10 cellular contexts compared by ENCODE assay signal in genomic region chr11:121418625-121419114, GRCh38. TPM values are rescaled to one million over a fixed set of nuclear protein-coding genes. Genes with fewer than 3 reads are reported as not detected.
DNase-seq lines count a peak whose midpoint lies in the region; TF ChIP-seq lines count a peak whose summit lies in the region.
"Had no signal": no experiment of that assay in that cellular context is flagged by ENCODE, and none has a peak within 500 bp of the region (broad histone marks: within the 10 kb centered on the region; RNA-seq: fewer than 3 reads in every experiment).

No MANE protein-coding gene starts in this region.

- no peaks in the 10 kb centered on the region for H3K27me3 Mint-ChIP-seq in activated naive CD8-positive, alpha-beta T cell

- H3K36me3 ChIP-seq in OCI-LY3 (replicated peaks; ENCODE audit: low read depth, low read length) (no peaks in the 10 kb centered on the region), skeletal muscle tissue (ENCODE audit: control insufficient read depth in 3 of 3, insufficient read depth in 3 of 3, low read length in 3 of 3) (no peaks in the 10 kb centered on the region), HAP-1 (replicated peaks) (no peaks in the 10 kb centered on the region), brain microvascular endothelial cell (replicated peaks) (no peaks in the 10 kb centered on the region)

- no peaks in the 10 kb centered on the region for H4K20me1 ChIP-seq in OCI-LY3 (ENCODE audit: insufficient read depth, low read length)

- H3K27me3 ChIP-seq in OCI-LY3 (ENCODE audit: low read depth, low read length) (no peaks in the 10 kb centered on the region), skeletal muscle tissue (ENCODE audit: control insufficient read depth in 3 of 3, insufficient read depth in 3 of 3, low read length in 3 of 3) (no peaks in the 10 kb centered on the region), HAP-1 (ENCODE audit: low read depth) (no peaks in the 10 kb centered on the region), brain microvascular endothelial cell (replicated peaks) (no peaks in the 10 kb centered on the region)

- no peak overlapping the region for H3K27ac ChIP-seq in OCI-LY3 (ENCODE audit: low read length)
- H3K27ac ChIP-seq in skeletal muscle tissue (ENCODE audit: low read depth, low read length), result peak overlapping the region; percentile 50
- no peak overlapping the region for H3K27ac ChIP-seq in brain microvascular endothelial cell
- H3K27ac ChIP-seq: 22Rv1, epithelial cell of prostate had no signal

- H2AFZ ChIP-seq in OCI-LY3 (ENCODE audit: low read depth, low read length), result no peak overlapping the region

- H3K4me3 ChIP-seq in OCI-LY3 (ENCODE audit: low read length) (no peak overlapping the region), skeletal muscle tissue (ENCODE audit: low read length in 3 of 3) (no peak overlapping the region), HAP-1 (no peak overlapping the region), brain microvascular endothelial cell (ENCODE audit: low read depth, low read length) (no peak overlapping the region)

- no peaks in the 10 kb centered on the region for H3K79me2 ChIP-seq in OCI-LY3 (ENCODE audit: low read length)

- peaks cover under 1% of the 10 kb centered on the region for H3K36me3 Mint-ChIP-seq in activated naive CD8-positive, alpha-beta T cell

- peak; percentile 40 for DNase-seq in DMS53 (lab: John Stamatoyannopoulos, UW)
- no peak for DNase-seq in DMS53 treated with DMSO at 0.1 percent for 48 hours (lab: John Stamatoyannopoulos, UW; ENCODE audit: unreplicated experiment)
- no peak for DNase-seq in cortex of kidney (lab: John Stamatoyannopoulos, UW)
- no peak for DNase-seq in HAP-1 (ENCODE audit: low spot score in 2 of 2)
- no peak for DNase-seq in brain microvascular endothelial cell

- peak overlapping the region; percentile 35 for H3K4me3 Mint-ChIP-seq in activated naive CD8-positive, alpha-beta T cell

- H3K4me1 Mint-ChIP-seq in activated naive CD8-positive, alpha-beta T cell (ENCODE audit: low read depth), result peaks cover 75% of the 10 kb centered on the region

- peak overlapping the region; percentile 1; the same call in 1 of the 2 replicates for H3K4me2 ChIP-seq in OCI-LY3 (ENCODE audit: low read length)

- TF ChIP-seq CTCF in OCI-LY3 (IDR thresholded peaks at IDR 0.05; ENCODE audit: low read depth, low read length) (no peak), brain microvascular endothelial cell (IDR thresholded peaks at IDR 0.05; ENCODE audit: low read depth, low read length, missing control alignments) (no peak)

- peaks cover 1% of the 10 kb centered on the region for H3K9me3 Mint-ChIP-seq in activated naive CD8-positive, alpha-beta T cell (ENCODE audit: low read depth)

- H3K9ac ChIP-seq in OCI-LY3 (ENCODE audit: low read length) (no peak overlapping the region), skeletal muscle tissue (ENCODE audit: low read depth in 1 of 3, low read length in 3 of 3) (no peak overlapping the region)

- H3K27ac Mint-ChIP-seq in activated naive CD8-positive, alpha-beta T cell, result peak overlapping the region; percentile 82

- no peaks in the 10 kb centered on the region for H3K9me3 ChIP-seq in OCI-LY3 (ENCODE audit: insufficient read depth, low read length)
- no peaks in the 10 kb centered on the region for H3K9me3 ChIP-seq in skeletal muscle tissue (ENCODE audit: control insufficient read depth in 3 of 3, low read length in 3 of 3)
- H3K9me3 ChIP-seq in HAP-1, result no peaks in the 10 kb centered on the region

- in situ Hi-C loops in HAP-1 (cut with MboI; ENCODE audit: low sequenced_read_pairs), result no loop called here
- in situ Hi-C loops in brain microvascular endothelial cell (cut with HindIII; ENCODE audit: low pct_ligation_motif_present, low sequenced_read_pairs), result no loop called here

- H3K4me1 ChIP-seq in OCI-LY3 (ENCODE audit: low read length) (peaks cover 37% of the 10 kb centered on the region), skeletal muscle tissue (ENCODE audit: control insufficient read depth in 3 of 3, insufficient read depth in 3 of 3, low read length in 3 of 3) (peaks cover 5 to 11% (median 7%) of the 10 kb centered on the region in 3 donors), HAP-1 (no peaks in the 10 kb centered on the region)

RNA-seq across cellular contexts. Expression of gene SORL1, which starts 33.4 kb away (rescaled TPM):
- total RNA-seq in skeletal muscle tissue, result 6.3 TPM
